Comparison of ENCODE assay signal across 27 cellular contexts in the genomic region with DNA sequence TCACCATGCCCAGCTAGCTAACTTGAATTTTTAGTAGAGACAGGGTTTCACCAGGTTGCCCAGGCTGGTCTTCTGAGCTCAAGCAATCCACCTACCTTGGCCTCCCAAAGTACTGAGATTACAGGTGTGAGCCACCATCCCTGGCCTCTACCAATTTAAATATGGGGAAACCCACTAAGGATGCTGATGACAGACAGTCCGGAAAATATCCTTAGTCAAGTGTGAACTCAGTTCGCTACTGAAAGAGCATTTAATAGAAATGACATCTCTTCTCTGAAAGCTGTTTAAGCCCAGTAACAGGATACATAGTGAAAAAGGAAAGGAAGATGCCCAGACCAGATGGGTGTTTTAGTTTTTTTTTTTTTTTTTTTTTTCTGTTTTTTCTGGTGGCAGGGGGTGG. TPM values are rescaled to one million over a fixed set of nuclear protein-coding genes. Genes with fewer than 3 reads are reported as not detected.
DNase-seq lines count a peak whose midpoint lies in the region; ATAC-seq and TF ChIP-seq lines count a peak whose summit lies in the region.
"Had no signal": no experiment of that assay in that cellular context is flagged by ENCODE, and none has a peak within 500 bp of the region (broad histone marks: within the 10 kb centered on the region; RNA-seq: fewer than 3 reads in every experiment).

No MANE protein-coding gene starts in this region.

- peaks cover 33% of the 10 kb centered on the region for H3K36me3 ChIP-seq in breast epithelium
- H3K36me3 ChIP-seq in gastrocnemius medialis = peaks cover 0 to 84% of the 10 kb centered on the region in 2 donors
- H3K36me3 ChIP-seq in Peyer's patch = peaks cover 0 to 99% (median 5%) of the 10 kb centered on the region in 3 donors

- H3K27me3 ChIP-seq in breast epithelium (no peaks in the 10 kb centered on the region), gastrocnemius medialis (no peaks in the 10 kb centered on the region), Peyer's patch (no peaks in the 10 kb centered on the region)
- H3K27me3 ChIP-seq: esophagus muscularis mucosa, gastroesophageal sphincter, neutrophil had no signal

- no peak for DNase-seq in activated naive CD4-positive, alpha-beta T cell treated with anti-CD3 and anti-CD28 coated beads, Interleukin-2, amount 50 U/mL, for 72 hours (ENCODE audit: low spot score in 2 of 2)
- DNase-seq in activated naive CD4-positive, alpha-beta T cell treated with Interleukin-2 at 50 U/mL for 16 hours = no peak
- no peak for DNase-seq in RWPE1 (ENCODE audit: low spot score)
- no peak for DNase-seq in breast epithelium (ENCODE audit: low spot score in 2 of 2)
- DNase-seq in gastrocnemius medialis = no peak
- no peak for DNase-seq in Peyer's patch
- no peak for DNase-seq in SIG-M5 (lab: John Stamatoyannopoulos, UW)
- DNase-seq in UCSD-AML1 (lab: John Stamatoyannopoulos, UW; ENCODE audit: unreplicated experiment) = no peak
- DNase-seq: anterior cingulate cortex; CD8-positive, alpha-beta T cell; DMS53; effector CD4-positive, alpha-beta T cell; GDM1; H9; lower lobe of right lung; MM.1S; NCI-H1417 treated with DMSO at 0.1 percent for 48 hours; NCI-H510A; stimulated activated CD4-positive, alpha-beta T cell treated with anti-CD3 and anti-CD28 coated beads, Interleukin-1b, Interleukin-23, amount 100 ng/mL, for 48 hours; stimulated activated naive CD4-positive, alpha-beta T cell had no signal

- in situ Hi-C loops in gastrocnemius medialis (cut with MboI; ENCODE audit: low sequenced_read_pairs in 4 of 4) = loop anchor here in 1 of 4 donors (10.0 kb wide), 1 partner anchor 70 kb away; a partner anchor contains a TSS

- no peak for TF ChIP-seq CTCF in RWPE1 (conservative IDR thresholded peaks at IDR 0.05; ENCODE audit: low read depth)
- no peak for TF ChIP-seq CTCF in breast epithelium (IDR thresholded peaks at IDR 0.05)
- no peak for TF ChIP-seq CTCF in gastrocnemius medialis (IDR thresholded peaks at IDR 0.05 in 4 of 5, conservative IDR thresholded peaks at IDR 0.05 in 1 of 5)
- TF ChIP-seq CTCF in Peyer's patch (IDR thresholded peaks at IDR 0.05) = no peak

- H3K4me3 ChIP-seq in breast epithelium = no peak overlapping the region
- no peak overlapping the region for H3K4me3 ChIP-seq in gastrocnemius medialis
- no peak overlapping the region for H3K4me3 ChIP-seq in Peyer's patch
- H3K4me3 ChIP-seq: esophagus muscularis mucosa, gastroesophageal sphincter, lower lobe of right lung, skin epidermis had no signal

- ATAC-seq in activated naive CD4-positive, alpha-beta T cell treated with anti-CD3 and anti-CD28 coated beads, Interleukin-2, amount 50 U/mL, for 72 hours = peak in 1 of 2 donors; percentile 64
- ATAC-seq in gastrocnemius medialis = no peak
- ATAC-seq: CD8-positive, alpha-beta T cell; gastroesophageal sphincter; lower lobe of right lung had no signal

- peak overlapping the region; percentile 95 for H3K27ac ChIP-seq in RWPE1
- peak overlapping the region; percentile 33 to 78 for H3K27ac ChIP-seq in breast epithelium
- peak overlapping the region in 3 of 4 donors; percentile 24 to 96 (median 90) for H3K27ac ChIP-seq in gastrocnemius medialis
- no peak overlapping the region for H3K27ac ChIP-seq in Peyer's patch
- H3K27ac ChIP-seq: lower lobe of right lung had no signal

- peaks cover 6 to 12% of the 10 kb centered on the region in 2 donors for H3K4me1 ChIP-seq in breast epithelium
- peaks cover 47 to 48% of the 10 kb centered on the region in 2 donors for H3K4me1 ChIP-seq in gastrocnemius medialis
- H3K4me1 ChIP-seq in Peyer's patch = peaks cover 0 to 13% (median 0%) of the 10 kb centered on the region in 4 donors

- H3K36me3 Mint-ChIP-seq in activated naive CD4-positive, alpha-beta T cell treated with anti-CD3 and anti-CD28 coated beads, Interleukin-2, amount 50 U/mL, for 72 hours = peaks cover 68 to 72% of the 10 kb centered on the region in 2 donors

- CTCF ChIA-PET in RWPE1 (lab: Yijun Ruan, JAX) = interaction anchor here (0.5 kb wide), 1 partner anchor 106 kb away, joined by 4 read pairs; no protein-coding TSS in a partner anchor

- H3K9me3 Mint-ChIP-seq in activated naive CD4-positive, alpha-beta T cell treated with anti-CD3 and anti-CD28 coated beads, Interleukin-2, amount 50 U/mL, for 72 hours = no peaks in the 10 kb centered on the region
- H3K9me3 Mint-ChIP-seq: activated T-helper 2 cell treated with anti-CD3 and anti-CD28 coated beads, Interferon-gamma antibody, Interleukin-2, Interleukin-4, amounts not matched to agents 10 μg/mL and 5 μg/mL and 100 μg/mL, durations not matched to agents 14 hours and 24 hours and 36 hours; CD8-positive, alpha-beta T cell; H9; T-helper 2 cell treated with Interferon-gamma antibody and Interleukin-4, amounts not matched to agents 5 μg/mL and 100 μg/mL, for 36 hours had no signal

- H3K27ac Mint-ChIP-seq in activated naive CD4-positive, alpha-beta T cell treated with anti-CD3 and anti-CD28 coated beads, Interleukin-2, amount 50 U/mL, for 72 hours = peak overlapping the region; percentile 62 to 88
- H3K27ac Mint-ChIP-seq: activated T-helper 2 cell treated with anti-CD3 and anti-CD28 coated beads, Interferon-gamma antibody, Interleukin-2, Interleukin-4, amounts not matched to agents 10 μg/mL and 5 μg/mL and 100 μg/mL, durations not matched to agents 14 hours and 24 hours and 36 hours; CD8-positive, alpha-beta T cell; H9; T-helper 2 cell treated with Interferon-gamma antibody and Interleukin-4, amounts not matched to agents 5 μg/mL and 100 μg/mL, for 36 hours had no signal

- intact Hi-C loops in breast epithelium (cut with DNase I; ENCODE audit: low total_unique reads) (loop anchor here (10.0 kb wide), 1 partner anchor 70 kb away; a partner anchor contains a TSS), gastrocnemius medialis (cut with DNase I; ENCODE audit: low total_unique reads) (no loop called here)

- POLR2A ChIA-PET in RWPE1 (lab: Yijun Ruan, JAX; ENCODE audit: low non-redundant PET) = interaction anchor here (0.6 kb wide), 1 partner anchor 949 kb away, joined by 3 read pairs; no protein-coding TSS in a partner anchor

- TF ChIP-seq POLR2A in breast epithelium (IDR thresholded peaks at IDR 0.05) (no peak), gastrocnemius medialis (IDR thresholded peaks at IDR 0.05) (no peak), Peyer's patch (IDR thresholded peaks at IDR 0.05) (no peak)

- H3K9me3 ChIP-seq in breast epithelium (no peaks in the 10 kb centered on the region), gastrocnemius medialis (no peaks in the 10 kb centered on the region), Peyer's patch (no peaks in the 10 kb centered on the region)
- H3K9me3 ChIP-seq: esophagus muscularis mucosa, gastroesophageal sphincter, lower lobe of right lung, neutrophil had no signal

RNA-seq across cellular contexts. Expression of a gene that starts 7.7 kb away (rescaled TPM):
- not detected for total RNA-seq in activated naive CD4-positive, alpha-beta T cell treated with anti-CD3 and anti-CD28 coated beads, Interleukin-2, amount 50 U/mL, for 72 hours
- 10 to 100 TPM in 2 of 3 donors, under 1 TPM in 1; 0.16 to 52.5 (median 18.7) TPM for total RNA-seq in breast epithelium
- total RNA-seq in gastrocnemius medialis = not detected
- 10 to 100 TPM in 3 of 4 donors, 1 to 10 TPM in 1; 3.3 to 27.8 (median 20.4) TPM for total RNA-seq in Peyer's patch
- total RNA-seq: activated T-helper 2 cell treated with anti-CD3 and anti-CD28 coated beads, Interferon-gamma antibody, Interleukin-2, Interleukin-4, amounts not matched to agents 10 μg/mL and 5 μg/mL and 100 μg/mL, durations not matched to agents 14 hours and 24 hours and 36 hours; CD8-positive, alpha-beta T cell; SK-MEL-5 had no signal

RNA-seq across cellular contexts. Expression of a gene that starts 25.7 kb away (rescaled TPM):
- 1,000 to 10,000 TPM; 1,316 to 2,692 TPM for total RNA-seq in activated naive CD4-positive, alpha-beta T cell treated with anti-CD3 and anti-CD28 coated beads, Interleukin-2, amount 50 U/mL, for 72 hours
- 100 to 1,000 TPM; 212 to 476 (median 367) TPM for total RNA-seq in breast epithelium
- total RNA-seq in gastrocnemius medialis = 100 to 1,000 TPM; 691 to 946 (median 810) TPM
- 100 to 1,000 TPM; 307 to 392 (median 318) TPM for total RNA-seq in Peyer's patch

Comparison
In these comparisons a context has a peak if more than half of its experiments do, and no peak if none do; other contexts are left out.
1. H3K27ac ChIP-seq: peak in RWPE1 (single experiment), breast epithelium (2 of 2) and gastrocnemius medialis (3 of 4); none in Peyer's patch (0 of 4).